Comparison of ENCODE assay signal across 2 cellular contexts in genomic region chr11:61144511-61145179, GRCh38.
TF ChIP-seq lines count a peak whose summit lies in the region.

No MANE protein-coding gene starts in this region.

TF ChIP-seq in K562, 482 proteins besides CTCF, POLR2A, EP300 and RAD21:
- TF ChIP-seq CXXC5 (CRISPR knock-in tag; IDR thresholded peaks at IDR 0.05) (no peak), RCOR1 (IDR thresholded peaks at IDR 0.05; ENCODE audit: borderline replicate concordance in 1 of 2, low read depth in 2 of 2, low read length in 2 of 2) (0 out of 4 replicates have a peak, but pooled peaks of 1 of the 2 experiments have one; percentile 18), KDM1A (IDR thresholded peaks at IDR 0.05) (peak in 1 of 2 experiments; percentile 56; a peak in 3 of 4 replicates), SMARCA5 (IDR thresholded peaks at IDR 0.05) (0 out of 2 replicates have a peak, but pooled peaks have one; percentile 29), MTF1 (CRISPR knock-in tag; IDR thresholded peaks at IDR 0.05; ENCODE audit: borderline replicate concordance) (no peak), ADNP (tag; IDR thresholded peaks at IDR 0.05) (0 out of 2 replicates have a peak, but pooled peaks have one; percentile 43), ZFP91 (CRISPR knock-in tag; IDR thresholded peaks at IDR 0.05) (no peak), RBM25 (IDR thresholded peaks at IDR 0.05; ENCODE audit: low read depth, low read length, severe bottlenecking) (peak; percentile 87), BCOR (IDR thresholded peaks at IDR 0.05) (peak; percentile 72)

TF ChIP-seq in HepG2, 621 proteins besides CTCF, POLR2A, EP300 and RAD21:
- TF ChIP-seq TFDP1 (CRISPR knock-in tag; IDR thresholded peaks at IDR 0.05; ENCODE audit: borderline replicate concordance): no peak
- TF ChIP-seq ZNF629 (CRISPR knock-in tag; conservative IDR thresholded peaks at IDR 0.05): peak; percentile 88
